In genomic region chr4:152454398-152455011, GRCh38 we compare ENCODE assay signal across 7 cellular contexts.
DNase-seq lines count a peak whose midpoint lies in the region; TF ChIP-seq lines count a peak whose summit lies in the region.

No MANE protein-coding gene starts in this region.

- H3K9me3 ChIP-seq in MG63: no peaks in the 10 kb centered on the region
- no peaks in the 10 kb centered on the region for H3K9me3 ChIP-seq in suprapubic skin

- intact Hi-C loops in MCF 10A (cut with micrococcal nuclease): loop anchor here (1.0 to 5.0 kb wide), 4 partner anchors 46 to 281 kb away; no protein-coding TSS in a partner anchor

- H3K4me3 ChIP-seq in GM06990 (replicated peaks; ENCODE audit: low read depth, low read length) (no peak overlapping the region), NB4 (ENCODE audit: low read depth, low read length) (no peak overlapping the region), MG63 (no peak overlapping the region), suprapubic skin (no peak overlapping the region)

- TF ChIP-seq POLR2A in NB4 (IDR thresholded peaks at IDR 0.05; ENCODE audit: extremely low read depth, insufficient read length): no peak
- no peak for TF ChIP-seq POLR2A in suprapubic skin (IDR thresholded peaks at IDR 0.05)

- DNase-seq in GM06990 (ENCODE audit: extremely low read depth, insufficient read length) (no peak), NB4 (ENCODE audit: low read depth) (peak; percentile 35), MCF 10A (ENCODE audit: unreplicated experiment) (peak; percentile 24), medulla oblongata (ENCODE audit: extremely low spot score) (peak; percentile 13), MG63 (no peak), suprapubic skin (ENCODE audit: low spot score in 2 of 2) (no peak), activated gamma-delta T cell (lab: John Stamatoyannopoulos, UW) (no peak)

- no peaks in the 10 kb centered on the region; the same call in 1 of the 2 replicates for H3K36me3 ChIP-seq in GM06990 (ENCODE audit: control insufficient read depth, insufficient read depth, low read length)
- no peaks in the 10 kb centered on the region for H3K36me3 ChIP-seq in MG63
- no peaks in the 10 kb centered on the region for H3K36me3 ChIP-seq in suprapubic skin

- POLR2A ChIA-PET in MCF 10A (lab: Yijun Ruan, JAX): interaction anchor here (0.6 to 1.8 kb wide), 8 partner anchors 16 to 1179 kb away, joined by 3 to 10 read pairs (median 3); partner anchors contain the start of gene FBXW7

- peaks cover 35% of the 10 kb centered on the region for H3K4me1 Mint-ChIP-seq in MCF 10A (ENCODE audit: insufficient read depth, unreplicated experiment)

- CTCF ChIA-PET in MCF 10A (lab: Yijun Ruan, JAX): interaction anchor here (0.5 to 3.8 kb wide), 23 partner anchors 8 to 708 kb away, joined by 3 to 42 read pairs (median 3); no protein-coding TSS in a partner anchor

- H3K27me3 ChIP-seq in GM06990 (replicated peaks; ENCODE audit: control insufficient read depth, insufficient read depth, low read length) (no peaks in the 10 kb centered on the region), MG63 (no peaks in the 10 kb centered on the region), suprapubic skin (no peaks in the 10 kb centered on the region)

- H3K4me3 Mint-ChIP-seq in MCF 10A (ENCODE audit: unreplicated experiment): no peak overlapping the region

- H3K27ac Mint-ChIP-seq in MCF 10A (ENCODE audit: low read depth, unreplicated experiment): no peak overlapping the region

- H3K27ac ChIP-seq in suprapubic skin: no peak overlapping the region

- H3K27me3 Mint-ChIP-seq in MCF 10A (ENCODE audit: insufficient read depth, unreplicated experiment): no peaks in the 10 kb centered on the region

- no peak for TF ChIP-seq EP300 in suprapubic skin (IDR thresholded peaks at IDR 0.05)

- no TSS peak for BruUV-seq in MCF 10A (replicated peaks; lab: Mats Ljungman, UMichigan)

- peaks cover 6% of the 10 kb centered on the region for H3K4me1 ChIP-seq in suprapubic skin

- no peaks in the 10 kb centered on the region for H3K36me3 Mint-ChIP-seq in MCF 10A (ENCODE audit: insufficient read depth, unreplicated experiment)

- TF ChIP-seq CTCF in GM06990 (IDR thresholded peaks at IDR 0.05; ENCODE audit: insufficient read depth, low read length, poor library complexity, severe bottlenecking) (peak; percentile 38), NB4 (IDR thresholded peaks at IDR 0.05; ENCODE audit: low read depth, low read length) (peak; percentile 40), MCF 10A (IDR thresholded peaks at IDR 0.05; ENCODE audit: unreplicated experiment) (peak; percentile 60), suprapubic skin (IDR thresholded peaks at IDR 0.05) (peak in 1 of 2 donors; percentile 32)

- no peaks in the 10 kb centered on the region for H3K9me3 Mint-ChIP-seq in MCF 10A (ENCODE audit: unreplicated experiment)

Comparison
In these comparisons a context has a peak if more than half of its experiments do, and no peak if none do; other contexts are left out.
1. DNase-seq: peak in NB4 (single experiment), MCF 10A (single experiment) and medulla oblongata (single experiment); none in GM06990 (single experiment), MG63 (single experiment), suprapubic skin (0 of 2) and activated gamma-delta T cell (single experiment).